ENCODE assay signal across 9 cellular contexts in the genomic region with DNA sequence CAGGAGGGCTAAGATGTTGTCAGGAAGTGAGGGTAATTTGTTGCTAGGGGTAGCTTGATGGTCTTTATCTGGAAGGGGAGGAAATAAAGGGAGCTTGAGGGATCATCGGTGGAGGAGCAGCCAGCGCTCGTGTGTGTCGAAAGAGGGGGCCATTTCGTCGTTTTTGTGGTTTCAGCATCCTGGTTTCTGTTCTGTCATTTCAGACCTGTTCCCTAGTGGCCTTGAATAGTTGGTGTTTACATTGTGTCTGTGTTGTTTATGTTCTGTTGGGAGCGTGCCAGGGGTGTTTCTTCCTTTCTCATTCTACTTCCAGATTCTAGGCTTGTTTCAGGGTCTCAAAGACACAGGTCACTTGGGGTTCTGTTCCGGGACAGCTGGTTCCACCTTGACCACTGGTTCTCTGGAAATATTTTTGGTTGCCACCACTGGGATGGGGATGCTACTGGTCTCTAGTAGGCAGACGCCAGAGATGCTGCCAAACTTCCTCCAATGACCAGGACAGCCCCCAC.
DNase-seq lines count a peak whose midpoint lies in the region; ATAC-seq, FAIRE-seq and TF ChIP-seq lines count a peak whose summit lies in the region.
"Had no signal": no experiment of that assay in that cellular context is flagged by ENCODE, and none has a peak within 500 bp of the region (broad histone marks: within the 10 kb centered on the region; RNA-seq: fewer than 3 reads in every experiment).

No MANE protein-coding gene starts in this region.

- H3K36me3 ChIP-seq in cardiac muscle cell: no peaks in the 10 kb centered on the region

- no peak overlapping the region for H3K4me3 ChIP-seq in cardiac muscle cell

- TF ChIP-seq CTCF in cardiac muscle cell (IDR thresholded peaks at IDR 0.05; ENCODE audit: low read depth, low read length): peak; percentile 31

- H3K27me3 ChIP-seq in cardiac muscle cell: no peaks in the 10 kb centered on the region

- FAIRE-seq in H54 (lab: Jason Lieb, UNC): no peak

- H3K4me1 ChIP-seq in cardiac muscle cell (ENCODE audit: low read depth): no peaks in the 10 kb centered on the region

- no peak overlapping the region for H3K27ac ChIP-seq in cardiac muscle cell
- H3K27ac ChIP-seq: epithelial cell of prostate had no signal

- no peak for TF ChIP-seq POLR2A in H54 (IDR thresholded peaks at IDR 0.05; ENCODE audit: low read depth, low read length)

- DNase-seq in ELR (ENCODE audit: low read depth) (peak; percentile 36), NOMO-1 treated with DMSO at 0.1 percent for 48 hours (lab: John Stamatoyannopoulos, UW; ENCODE audit: unreplicated experiment) (peak; percentile 92), cardiac muscle cell (ENCODE audit: low read depth in 1 of 2, low spot score in 1 of 2) (peak in 1 of 2 donors; percentile 65), H54 (ENCODE audit: insufficient read length, low spot score) (no peak), cortex of kidney (lab: John Stamatoyannopoulos, UW) (no peak), NCI-H82 treated with DMSO at 0.1 percent for 48 hours (lab: John Stamatoyannopoulos, UW; ENCODE audit: unreplicated experiment) (no peak)

- H3K9me3 ChIP-seq in cardiac muscle cell (ENCODE audit: low read depth): no peaks in the 10 kb centered on the region

- peak; percentile 73 for ATAC-seq in HG02870 (IDR thresholded peaks at IDR 0.05; ENCODE audit: unreplicated experiment)
- ATAC-seq in GM18909 (IDR thresholded peaks at IDR 0.05; ENCODE audit: poor library complexity, unreplicated experiment): no peak

Comparison
In these comparisons a context has a peak if more than half of its experiments do, and no peak if none do; other contexts are left out.
1. DNase-seq: peak in ELR (single experiment) and NOMO-1 treated with DMSO at 0.1 percent for 48 hours (single experiment); none in H54 (single experiment), cortex of kidney (single experiment) and NCI-H82 treated with DMSO at 0.1 percent for 48 hours (single experiment).